Comparison of ENCODE assay signal across 15 cellular contexts in the genomic region with DNA sequence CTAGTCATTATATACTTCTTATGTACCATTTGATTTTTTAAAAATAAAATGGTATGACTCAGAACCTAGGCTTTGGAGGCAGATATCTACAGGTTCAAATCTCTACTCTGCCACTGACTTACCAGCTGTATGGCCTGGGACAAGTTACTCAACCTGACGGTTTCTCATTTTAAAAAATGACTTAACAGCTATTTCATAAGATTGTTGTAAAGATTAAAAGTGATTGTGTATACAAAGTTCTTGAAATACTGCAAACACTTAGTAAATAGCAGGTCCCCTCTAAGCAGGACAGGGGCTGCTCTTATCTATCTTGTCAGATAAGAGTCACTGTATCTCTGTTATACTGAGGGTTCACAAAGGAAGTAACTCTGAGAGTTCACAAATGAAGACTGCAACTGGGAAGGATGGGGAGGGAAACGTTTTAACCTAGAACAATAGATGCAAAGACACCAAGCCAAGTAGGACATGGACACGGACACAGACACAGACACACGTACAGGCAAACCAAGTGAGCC. TPM values are rescaled to one million over a fixed set of nuclear protein-coding genes. Genes with fewer than 3 reads are reported as not detected.
A peak's percentile ranks its signal among the peaks of the same experiment; 100 is the strongest.
DNase-seq lines count a peak whose midpoint lies in the region; ATAC-seq and TF ChIP-seq lines count a peak whose summit lies in the region.
"Had no signal": no experiment of that assay in that cellular context is flagged by ENCODE, and none has a peak within 500 bp of the region (broad histone marks: within the 10 kb centered on the region; RNA-seq: fewer than 3 reads in every experiment).

No MANE protein-coding gene starts in this region.

- H3K27me3 ChIP-seq in adipocyte (replicated peaks; ENCODE audit: control insufficient read depth, insufficient read depth, low read length) (no peaks in the 10 kb centered on the region), left lung (peaks cover 0 to 33% of the 10 kb centered on the region in 2 donors), stomach (peaks cover 0 to 10% (median 0%) of the 10 kb centered on the region in 3 donors)

- no peak for ATAC-seq in left lung
- ATAC-seq in HG02981 (IDR thresholded peaks at IDR 0.05; ENCODE audit: unreplicated experiment) = no peak
- ATAC-seq in GM19351 (IDR thresholded peaks at IDR 0.05; ENCODE audit: unreplicated experiment) = no peak
- ATAC-seq in GM18505 (IDR thresholded peaks at IDR 0.05; ENCODE audit: unreplicated experiment) = no peak
- ATAC-seq: esophagus mucosa; stimulated activated naive CD8-positive, alpha-beta T cell treated with anti-CD3 and anti-CD28 coated beads, Interleukin-15, Interleukin-2, amounts not matched to agents 100 U/mL and 50 U/mL, for 24 hours had no signal

- TF ChIP-seq CTCF in HFFc6 (IDR thresholded peaks at IDR 0.05) (no peak), left lung (IDR thresholded peaks at IDR 0.05) (no peak), stomach (IDR thresholded peaks at IDR 0.05) (no peak)

- H3K9me3 Mint-ChIP-seq in HFFc6 = no peaks in the 10 kb centered on the region
- H3K9me3 Mint-ChIP-seq: activated naive CD4-positive, alpha-beta T cell treated with anti-CD3 and anti-CD28 coated beads, Interleukin-2, amount 10 ng/mL, durations not matched to agents 7 days and 5 days had no signal

- DNase-seq in HFFc6 (no peak), adipocyte (ENCODE audit: low read depth) (no peak), left lung (no peak), stomach (no peak)
- DNase-seq: activated CD8-positive, alpha-beta memory T cell treated with anti-CD3 and anti-CD28 coated beads for 24 hours; activated naive CD4-positive, alpha-beta T cell treated with anti-CD3 and anti-CD28 coated beads, Interleukin-2, amount 10 ng/mL, durations not matched to agents 7 days and 5 days; GF-D8; NCI-H1436; NCI-H524 treated with DMSO at 0.1 percent for 48 hours; SHP77 treated with DMSO at 0.1 percent for 48 hours; stimulated activated naive CD8-positive, alpha-beta T cell treated with anti-CD3 and anti-CD28 coated beads, Interleukin-15, Interleukin-2, amounts not matched to agents 100 U/mL and 50 U/mL, for 24 hours had no signal

- WGBS in stomach, 5 donors = 57 to 68% (median 61%) methylated on average over 4 of the region's 4 CpGs

- 0 out of 2 replicates have a peak, but pooled peaks cover 2% of the 10 kb centered on the region for H3K27me3 Mint-ChIP-seq in HFFc6 (ENCODE audit: insufficient read depth)

- intact Hi-C loops in left lung (cut with DNase I) = no loop called here
- intact Hi-C loops in stomach (cut with DNase I; ENCODE audit: low total_unique reads) = no loop called here

- TF ChIP-seq POLR2A in stomach (IDR thresholded peaks at IDR 0.05) = no peak
- TF ChIP-seq POLR2A in GM18505 (IDR thresholded peaks at IDR 0.05; ENCODE audit: borderline replicate concordance, extremely low read depth, insufficient read depth, insufficient read length) = no peak

- H3K4me1 Mint-ChIP-seq in HFFc6 (ENCODE audit: low read depth) = peaks cover 79% of the 10 kb centered on the region

- peak overlapping the region; percentile 92 for H3K4me3 ChIP-seq in adipocyte (ENCODE audit: low read length)
- no peak overlapping the region for H3K4me3 ChIP-seq in left lung
- no peak overlapping the region for H3K4me3 ChIP-seq in stomach

- H3K9me3 ChIP-seq in adipocyte (ENCODE audit: control insufficient read depth, low read length) = no peaks in the 10 kb centered on the region
- H3K9me3 ChIP-seq in left lung = no peaks in the 10 kb centered on the region
- no peaks in the 10 kb centered on the region for H3K9me3 ChIP-seq in stomach

- H3K4me3 Mint-ChIP-seq in HFFc6 = peak overlapping the region; percentile 97
- H3K4me3 Mint-ChIP-seq: activated naive CD4-positive, alpha-beta T cell treated with anti-CD3 and anti-CD28 coated beads, Interleukin-2, amount 10 ng/mL, durations not matched to agents 7 days and 5 days had no signal

- peaks cover 32% of the 10 kb centered on the region for H3K36me3 Mint-ChIP-seq in HFFc6 (ENCODE audit: low read depth)
- H3K36me3 Mint-ChIP-seq: activated naive CD4-positive, alpha-beta T cell treated with anti-CD3 and anti-CD28 coated beads, Interleukin-2, amount 10 ng/mL, durations not matched to agents 7 days and 5 days had no signal

- H3K27ac ChIP-seq in left lung (peak overlapping the region; percentile 89 to 94), stomach (peak overlapping the region in 3 of 5 donors; percentile 85 to 91 (median 86))

- H3K4me1 ChIP-seq in adipocyte (ENCODE audit: control insufficient read depth, insufficient read depth, low read length) (peaks cover 53% of the 10 kb centered on the region), left lung (peaks cover 9 to 39% of the 10 kb centered on the region in 2 donors), stomach (peaks cover 16 to 68% (median 36%) of the 10 kb centered on the region in 4 donors)

- H3K27ac Mint-ChIP-seq in HFFc6 = peak overlapping the region; percentile 94
- H3K27ac Mint-ChIP-seq: activated naive CD4-positive, alpha-beta T cell treated with anti-CD3 and anti-CD28 coated beads, Interleukin-2, amount 10 ng/mL, durations not matched to agents 7 days and 5 days had no signal

- H3K36me3 ChIP-seq in adipocyte (ENCODE audit: control insufficient read depth, insufficient read depth, low read length, severe bottlenecking) (peaks cover 27% of the 10 kb centered on the region), left lung (no peaks in the 10 kb centered on the region), stomach (no peaks in the 10 kb centered on the region)

- no peak for TF ChIP-seq EP300 in stomach (IDR thresholded peaks at IDR 0.05)

- peak overlapping the region; percentile 94 for H3K9ac ChIP-seq in adipocyte (ENCODE audit: low read length)

RNA-seq across cellular contexts. Expression of gene BCAR3, which starts 2.6 kb away (rescaled TPM):
- total RNA-seq in HFFc6 (2021; fragmentation: NEBNext Ultra II Directional; extraction: Animal tissue kit (Norgen Biotek cat#: 25700)) = 10 to 100 TPM; 24.4 to 55.1 (median 26.2) TPM
- total RNA-seq in left lung (10 to 100 TPM; 18.7 to 26.0 TPM), stomach (10 to 100 TPM; 10.1 to 28.0 (median 20.6) TPM)
- polyA plus RNA-seq in stomach = 10 to 100 TPM in 1 of 3 donors, 1 to 10 TPM in 2; 5.6 to 25.8 (median 8.3) TPM
